Comparison of ENCODE assay signal across 8 cellular contexts in genomic region chr2:102806250-102806837, GRCh38. TPM values are rescaled to one million over a fixed set of nuclear protein-coding genes. Genes with fewer than 3 reads are reported as not detected.
DNase-seq lines count a peak whose midpoint lies in the region; ATAC-seq, FAIRE-seq and TF ChIP-seq lines count a peak whose summit lies in the region.

No MANE protein-coding gene starts in this region.

- H3K9me3 ChIP-seq in right atrium auricular region = peaks cover 0 to 11% of the 10 kb centered on the region in 2 donors

- H3K27ac ChIP-seq in right atrium auricular region = peak overlapping the region; percentile 37 to 63

- H3K4me1 ChIP-seq in right atrium auricular region = peaks cover 0 to 36% of the 10 kb centered on the region in 2 donors

- ATAC-seq in GM21515 (IDR thresholded peaks at IDR 0.05; ENCODE audit: unreplicated experiment) (peak; percentile 92), sciatic nerve (peak; percentile 90)

- H3K4me3 ChIP-seq in right atrium auricular region = no peak overlapping the region

- no peaks in the 10 kb centered on the region for H3K36me3 ChIP-seq in right atrium auricular region

- intact Hi-C loops in sciatic nerve (cut with DNase I) = no loop called here

- H3K27me3 ChIP-seq in right atrium auricular region = no peaks in the 10 kb centered on the region

- no peak for FAIRE-seq in RCC 7860 (lab: Jason Lieb, UNC)

- DNase-seq in Daoy (ENCODE audit: low read depth) (peak; percentile 68), HuH-7.5 (ENCODE audit: low spot score) (peak; percentile 58), RCC 7860 (ENCODE audit: low spot score) (peak; percentile 22), amniotic epithelial cell (ENCODE audit: low read depth) (peak; percentile 56), right atrium auricular region (ENCODE audit: low spot score) (peak; percentile 64), sciatic nerve (ENCODE audit: low spot score) (peak; percentile 76), amniotic stem cell (lab: John Stamatoyannopoulos, UW) (no peak)

- TF ChIP-seq CTCF in right atrium auricular region (IDR thresholded peaks at IDR 0.05) = peak; percentile 64 to 81

RNA-seq across cellular contexts. Expression of gene TMEM182, which starts 44.5 kb away (rescaled TPM):
- total RNA-seq in Daoy (2014; rRNA removed; shearing (Covaris generic)) = 5.4 and 6.1 TPM in 2 replicates
- total RNA-seq in right atrium auricular region = 100 to 1,000 TPM in 1 of 2 donors, 10 to 100 TPM in 1; 75.4 to 212 TPM
- 2.6 TPM for total RNA-seq in sciatic nerve

Comparison
In these comparisons a context has a peak if more than half of its experiments do, and no peak if none do; other contexts are left out.
1. RNA of gene TMEM182, which starts 44.5 kb away (total RNA-seq): 75.4 to 212 TPM in right atrium auricular region; 5.4 to 6.1 TPM in Daoy and 2.6 TPM in sciatic nerve (single experiment); every median in the first group is over 10 times any median in the second.